In genomic region chr4:19523964-19524363, GRCh38 we compare ENCODE assay signal across 7 cellular contexts.
"Had no signal": no experiment of that assay in that cellular context is flagged by ENCODE, and none has a peak within 500 bp of the region (broad histone marks: within the 10 kb centered on the region; RNA-seq: fewer than 3 reads in every experiment).

No MANE protein-coding gene starts in this region.

- ATAC-seq: GM23338, HepG2 had no signal

- FAIRE-seq: H1, H54, HepG2 had no signal

- H3K4me3 ChIP-seq: GM23338 had no signal

- DNase-seq: H9, HCEC 1CT, KBM-7 had no signal
